In the genomic region with DNA sequence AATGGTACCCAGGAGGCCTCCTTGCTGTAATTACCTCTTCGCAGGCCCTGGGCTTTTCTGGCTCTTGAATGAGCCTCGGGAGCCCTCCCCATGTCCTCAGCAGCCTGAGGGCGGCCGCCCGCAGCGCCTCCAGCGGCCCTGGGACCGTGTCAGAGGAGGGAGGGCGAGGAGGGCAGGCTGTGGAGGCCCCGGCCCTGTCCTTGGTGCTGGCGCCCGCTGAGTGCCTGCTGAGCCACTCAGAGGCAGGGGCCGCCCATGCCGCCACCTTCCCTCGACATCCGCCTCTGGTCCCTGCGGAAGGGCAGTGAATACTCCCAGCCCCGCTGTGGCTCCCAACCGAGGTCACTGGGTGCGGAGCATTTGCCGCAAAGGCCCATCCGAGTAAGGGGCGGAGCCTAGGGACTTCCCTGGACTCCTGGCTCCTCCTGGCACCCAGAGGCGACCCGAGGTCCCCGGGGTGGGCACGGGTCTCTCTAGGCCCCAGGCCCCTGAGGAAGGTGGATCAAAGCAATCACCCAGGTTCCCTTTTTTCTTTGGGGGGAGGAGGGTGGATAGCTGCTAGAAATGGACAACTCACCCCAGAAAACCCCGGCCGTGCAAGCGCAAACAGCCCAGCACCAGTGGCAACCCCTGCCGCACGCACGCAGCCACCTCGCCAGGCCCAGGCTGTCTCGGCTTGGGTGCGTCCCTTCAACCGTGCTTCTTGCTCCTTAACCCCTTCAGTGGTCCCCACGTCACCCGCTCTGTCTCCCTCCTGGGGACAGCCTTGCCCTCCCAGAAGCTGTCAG, we compare ENCODE assay signal across 1 cellular context.
TF ChIP-seq lines count a peak whose summit lies in the region.

No MANE protein-coding gene starts in this region.

TF ChIP-seq in WTC11, 78 proteins besides CTCF, POLR2A, EP300 and RAD21 (continued from another document and continues in another):
- TF ChIP-seq, protein P1, sequence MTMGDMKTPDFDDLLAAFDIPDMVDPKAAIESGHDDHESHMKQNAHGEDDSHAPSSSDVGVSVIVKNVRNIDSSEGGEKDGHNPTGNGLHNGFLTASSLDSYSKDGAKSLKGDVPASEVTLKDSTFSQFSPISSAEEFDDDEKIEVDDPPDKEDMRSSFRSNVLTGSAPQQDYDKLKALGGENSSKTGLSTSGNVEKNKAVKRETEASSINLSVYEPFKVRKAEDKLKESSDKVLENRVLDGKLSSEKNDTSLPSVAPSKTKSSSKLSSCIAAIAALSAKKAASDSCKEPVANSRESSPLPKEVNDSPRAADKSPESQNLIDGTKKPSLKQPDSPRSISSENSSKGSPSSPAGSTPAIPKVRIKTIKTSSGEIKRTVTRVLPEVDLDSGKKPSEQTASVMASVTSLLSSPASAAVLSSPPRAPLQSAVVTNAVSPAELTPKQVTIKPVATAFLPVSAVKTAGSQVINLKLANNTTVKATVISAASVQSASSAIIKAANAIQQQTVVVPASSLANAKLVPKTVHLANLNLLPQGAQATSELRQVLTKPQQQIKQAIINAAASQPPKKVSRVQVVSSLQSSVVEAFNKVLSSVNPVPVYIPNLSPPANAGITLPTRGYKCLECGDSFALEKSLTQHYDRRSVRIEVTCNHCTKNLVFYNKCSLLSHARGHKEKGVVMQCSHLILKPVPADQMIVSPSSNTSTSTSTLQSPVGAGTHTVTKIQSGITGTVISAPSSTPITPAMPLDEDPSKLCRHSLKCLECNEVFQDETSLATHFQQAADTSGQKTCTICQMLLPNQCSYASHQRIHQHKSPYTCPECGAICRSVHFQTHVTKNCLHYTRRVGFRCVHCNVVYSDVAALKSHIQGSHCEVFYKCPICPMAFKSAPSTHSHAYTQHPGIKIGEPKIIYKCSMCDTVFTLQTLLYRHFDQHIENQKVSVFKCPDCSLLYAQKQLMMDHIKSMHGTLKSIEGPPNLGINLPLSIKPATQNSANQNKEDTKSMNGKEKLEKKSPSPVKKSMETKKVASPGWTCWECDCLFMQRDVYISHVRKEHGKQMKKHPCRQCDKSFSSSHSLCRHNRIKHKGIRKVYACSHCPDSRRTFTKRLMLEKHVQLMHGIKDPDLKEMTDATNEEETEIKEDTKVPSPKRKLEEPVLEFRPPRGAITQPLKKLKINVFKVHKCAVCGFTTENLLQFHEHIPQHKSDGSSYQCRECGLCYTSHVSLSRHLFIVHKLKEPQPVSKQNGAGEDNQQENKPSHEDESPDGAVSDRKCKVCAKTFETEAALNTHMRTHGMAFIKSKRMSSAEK (CRISPR knock-in tag; IDR thresholded peaks at IDR 0.05; ENCODE audit: borderline replicate concordance), result no peak
- TF ChIP-seq, protein P2, sequence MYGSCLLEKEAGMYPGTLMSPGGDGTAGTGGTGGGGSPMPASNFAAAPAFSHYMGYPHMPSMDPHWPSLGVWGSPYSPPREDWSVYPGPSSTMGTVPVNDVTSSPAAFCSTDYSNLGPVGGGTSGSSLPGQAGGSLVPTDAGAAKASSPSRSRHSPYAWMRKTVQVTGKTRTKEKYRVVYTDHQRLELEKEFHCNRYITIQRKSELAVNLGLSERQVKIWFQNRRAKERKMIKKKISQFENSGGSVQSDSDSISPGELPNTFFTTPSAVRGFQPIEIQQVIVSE (CRISPR knock-in tag; IDR thresholded peaks at IDR 0.05; ENCODE audit: borderline replicate concordance), result no peak
- TF ChIP-seq, protein P3, sequence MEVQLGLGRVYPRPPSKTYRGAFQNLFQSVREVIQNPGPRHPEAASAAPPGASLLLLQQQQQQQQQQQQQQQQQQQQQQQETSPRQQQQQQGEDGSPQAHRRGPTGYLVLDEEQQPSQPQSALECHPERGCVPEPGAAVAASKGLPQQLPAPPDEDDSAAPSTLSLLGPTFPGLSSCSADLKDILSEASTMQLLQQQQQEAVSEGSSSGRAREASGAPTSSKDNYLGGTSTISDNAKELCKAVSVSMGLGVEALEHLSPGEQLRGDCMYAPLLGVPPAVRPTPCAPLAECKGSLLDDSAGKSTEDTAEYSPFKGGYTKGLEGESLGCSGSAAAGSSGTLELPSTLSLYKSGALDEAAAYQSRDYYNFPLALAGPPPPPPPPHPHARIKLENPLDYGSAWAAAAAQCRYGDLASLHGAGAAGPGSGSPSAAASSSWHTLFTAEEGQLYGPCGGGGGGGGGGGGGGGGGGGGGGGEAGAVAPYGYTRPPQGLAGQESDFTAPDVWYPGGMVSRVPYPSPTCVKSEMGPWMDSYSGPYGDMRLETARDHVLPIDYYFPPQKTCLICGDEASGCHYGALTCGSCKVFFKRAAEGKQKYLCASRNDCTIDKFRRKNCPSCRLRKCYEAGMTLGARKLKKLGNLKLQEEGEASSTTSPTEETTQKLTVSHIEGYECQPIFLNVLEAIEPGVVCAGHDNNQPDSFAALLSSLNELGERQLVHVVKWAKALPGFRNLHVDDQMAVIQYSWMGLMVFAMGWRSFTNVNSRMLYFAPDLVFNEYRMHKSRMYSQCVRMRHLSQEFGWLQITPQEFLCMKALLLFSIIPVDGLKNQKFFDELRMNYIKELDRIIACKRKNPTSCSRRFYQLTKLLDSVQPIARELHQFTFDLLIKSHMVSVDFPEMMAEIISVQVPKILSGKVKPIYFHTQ (CRISPR knock-in tag; IDR thresholded peaks at IDR 0.05), result no peak
- TF ChIP-seq, protein P4, sequence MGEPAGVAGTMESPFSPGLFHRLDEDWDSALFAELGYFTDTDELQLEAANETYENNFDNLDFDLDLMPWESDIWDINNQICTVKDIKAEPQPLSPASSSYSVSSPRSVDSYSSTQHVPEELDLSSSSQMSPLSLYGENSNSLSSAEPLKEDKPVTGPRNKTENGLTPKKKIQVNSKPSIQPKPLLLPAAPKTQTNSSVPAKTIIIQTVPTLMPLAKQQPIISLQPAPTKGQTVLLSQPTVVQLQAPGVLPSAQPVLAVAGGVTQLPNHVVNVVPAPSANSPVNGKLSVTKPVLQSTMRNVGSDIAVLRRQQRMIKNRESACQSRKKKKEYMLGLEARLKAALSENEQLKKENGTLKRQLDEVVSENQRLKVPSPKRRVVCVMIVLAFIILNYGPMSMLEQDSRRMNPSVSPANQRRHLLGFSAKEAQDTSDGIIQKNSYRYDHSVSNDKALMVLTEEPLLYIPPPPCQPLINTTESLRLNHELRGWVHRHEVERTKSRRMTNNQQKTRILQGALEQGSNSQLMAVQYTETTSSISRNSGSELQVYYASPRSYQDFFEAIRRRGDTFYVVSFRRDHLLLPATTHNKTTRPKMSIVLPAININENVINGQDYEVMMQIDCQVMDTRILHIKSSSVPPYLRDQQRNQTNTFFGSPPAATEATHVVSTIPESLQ (CRISPR knock-in tag; IDR thresholded peaks at IDR 0.05), result no peak
- TF ChIP-seq, protein P5, sequence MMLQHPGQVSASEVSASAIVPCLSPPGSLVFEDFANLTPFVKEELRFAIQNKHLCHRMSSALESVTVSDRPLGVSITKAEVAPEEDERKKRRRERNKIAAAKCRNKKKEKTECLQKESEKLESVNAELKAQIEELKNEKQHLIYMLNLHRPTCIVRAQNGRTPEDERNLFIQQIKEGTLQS (CRISPR knock-in tag; conservative IDR thresholded peaks at IDR 0.05), result no peak
- no peak for TF ChIP-seq ETV6 (CRISPR knock-in tag; IDR thresholded peaks at IDR 0.05)
- TF ChIP-seq FOXK1 (CRISPR knock-in tag; IDR thresholded peaks at IDR 0.05), result peak; percentile 61; the same call in 1 of the 2 replicates
- peak; percentile 75 for TF ChIP-seq ESRRA (CRISPR knock-in tag; IDR thresholded peaks at IDR 0.05; ENCODE audit: borderline replicate concordance)
- TF ChIP-seq SOX15 (CRISPR knock-in tag; IDR thresholded peaks at IDR 0.05), result no peak
- TF ChIP-seq, protein P6, sequence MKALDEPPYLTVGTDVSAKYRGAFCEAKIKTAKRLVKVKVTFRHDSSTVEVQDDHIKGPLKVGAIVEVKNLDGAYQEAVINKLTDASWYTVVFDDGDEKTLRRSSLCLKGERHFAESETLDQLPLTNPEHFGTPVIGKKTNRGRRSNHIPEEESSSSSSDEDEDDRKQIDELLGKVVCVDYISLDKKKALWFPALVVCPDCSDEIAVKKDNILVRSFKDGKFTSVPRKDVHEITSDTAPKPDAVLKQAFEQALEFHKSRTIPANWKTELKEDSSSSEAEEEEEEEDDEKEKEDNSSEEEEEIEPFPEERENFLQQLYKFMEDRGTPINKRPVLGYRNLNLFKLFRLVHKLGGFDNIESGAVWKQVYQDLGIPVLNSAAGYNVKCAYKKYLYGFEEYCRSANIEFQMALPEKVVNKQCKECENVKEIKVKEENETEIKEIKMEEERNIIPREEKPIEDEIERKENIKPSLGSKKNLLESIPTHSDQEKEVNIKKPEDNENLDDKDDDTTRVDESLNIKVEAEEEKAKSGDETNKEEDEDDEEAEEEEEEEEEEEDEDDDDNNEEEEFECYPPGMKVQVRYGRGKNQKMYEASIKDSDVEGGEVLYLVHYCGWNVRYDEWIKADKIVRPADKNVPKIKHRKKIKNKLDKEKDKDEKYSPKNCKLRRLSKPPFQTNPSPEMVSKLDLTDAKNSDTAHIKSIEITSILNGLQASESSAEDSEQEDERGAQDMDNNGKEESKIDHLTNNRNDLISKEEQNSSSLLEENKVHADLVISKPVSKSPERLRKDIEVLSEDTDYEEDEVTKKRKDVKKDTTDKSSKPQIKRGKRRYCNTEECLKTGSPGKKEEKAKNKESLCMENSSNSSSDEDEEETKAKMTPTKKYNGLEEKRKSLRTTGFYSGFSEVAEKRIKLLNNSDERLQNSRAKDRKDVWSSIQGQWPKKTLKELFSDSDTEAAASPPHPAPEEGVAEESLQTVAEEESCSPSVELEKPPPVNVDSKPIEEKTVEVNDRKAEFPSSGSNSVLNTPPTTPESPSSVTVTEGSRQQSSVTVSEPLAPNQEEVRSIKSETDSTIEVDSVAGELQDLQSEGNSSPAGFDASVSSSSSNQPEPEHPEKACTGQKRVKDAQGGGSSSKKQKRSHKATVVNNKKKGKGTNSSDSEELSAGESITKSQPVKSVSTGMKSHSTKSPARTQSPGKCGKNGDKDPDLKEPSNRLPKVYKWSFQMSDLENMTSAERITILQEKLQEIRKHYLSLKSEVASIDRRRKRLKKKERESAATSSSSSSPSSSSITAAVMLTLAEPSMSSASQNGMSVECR (CRISPR knock-in tag; IDR thresholded peaks at IDR 0.05; ENCODE audit: borderline replicate concordance), result peak; percentile 78; the same call in 1 of the 2 replicates
- no peak for TF ChIP-seq FOXJ3 (CRISPR knock-in tag; IDR thresholded peaks at IDR 0.05; ENCODE audit: borderline replicate concordance)
- no peak for TF ChIP-seq GABPB1 (CRISPR knock-in tag; IDR thresholded peaks at IDR 0.05)
- TF ChIP-seq TEAD4 (CRISPR knock-in tag; IDR thresholded peaks at IDR 0.05), result 0 out of 2 replicates have a peak, but pooled peaks have one; percentile 58
- no peak for TF ChIP-seq ZNF671 (CRISPR knock-in tag; IDR thresholded peaks at IDR 0.05)
- TF ChIP-seq, protein P7, sequence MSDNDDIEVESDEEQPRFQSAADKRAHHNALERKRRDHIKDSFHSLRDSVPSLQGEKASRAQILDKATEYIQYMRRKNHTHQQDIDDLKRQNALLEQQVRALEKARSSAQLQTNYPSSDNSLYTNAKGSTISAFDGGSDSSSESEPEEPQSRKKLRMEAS (CRISPR knock-in tag; IDR thresholded peaks at IDR 0.05), result peak; percentile 75
- no peak for TF ChIP-seq MXD4 (CRISPR knock-in tag; IDR thresholded peaks at IDR 0.05; ENCODE audit: borderline replicate concordance)
- no peak for TF ChIP-seq ELF4 (CRISPR knock-in tag; IDR thresholded peaks at IDR 0.05; ENCODE audit: low read depth)
- no peak for TF ChIP-seq ZNF396 (CRISPR knock-in tag; IDR thresholded peaks at IDR 0.05; ENCODE audit: borderline replicate concordance)
- TF ChIP-seq NFATC4 (CRISPR knock-in tag; IDR thresholded peaks at IDR 0.05), result no peak
- TF ChIP-seq, protein P8, sequence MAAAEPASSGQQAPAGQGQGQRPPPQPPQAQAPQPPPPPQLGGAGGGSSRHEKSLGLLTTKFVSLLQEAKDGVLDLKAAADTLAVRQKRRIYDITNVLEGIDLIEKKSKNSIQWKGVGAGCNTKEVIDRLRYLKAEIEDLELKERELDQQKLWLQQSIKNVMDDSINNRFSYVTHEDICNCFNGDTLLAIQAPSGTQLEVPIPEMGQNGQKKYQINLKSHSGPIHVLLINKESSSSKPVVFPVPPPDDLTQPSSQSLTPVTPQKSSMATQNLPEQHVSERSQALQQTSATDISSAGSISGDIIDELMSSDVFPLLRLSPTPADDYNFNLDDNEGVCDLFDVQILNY (CRISPR knock-in tag; IDR thresholded peaks at IDR 0.05), result no peak
- TF ChIP-seq JUN (CRISPR knock-in tag; IDR thresholded peaks at IDR 0.05), result peak; percentile 75; the same call in 1 of the 2 replicates
- TF ChIP-seq, protein P9, sequence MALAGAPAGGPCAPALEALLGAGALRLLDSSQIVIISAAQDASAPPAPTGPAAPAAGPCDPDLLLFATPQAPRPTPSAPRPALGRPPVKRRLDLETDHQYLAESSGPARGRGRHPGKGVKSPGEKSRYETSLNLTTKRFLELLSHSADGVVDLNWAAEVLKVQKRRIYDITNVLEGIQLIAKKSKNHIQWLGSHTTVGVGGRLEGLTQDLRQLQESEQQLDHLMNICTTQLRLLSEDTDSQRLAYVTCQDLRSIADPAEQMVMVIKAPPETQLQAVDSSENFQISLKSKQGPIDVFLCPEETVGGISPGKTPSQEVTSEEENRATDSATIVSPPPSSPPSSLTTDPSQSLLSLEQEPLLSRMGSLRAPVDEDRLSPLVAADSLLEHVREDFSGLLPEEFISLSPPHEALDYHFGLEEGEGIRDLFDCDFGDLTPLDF (CRISPR knock-in tag; IDR thresholded peaks at IDR 0.05), result no peak
- TF ChIP-seq MYBL2 (CRISPR knock-in tag; IDR thresholded peaks at IDR 0.05), result no peak; the same call in 1 of the 2 replicates
- no peak for TF ChIP-seq EMX1 (CRISPR knock-in tag; IDR thresholded peaks at IDR 0.05)
- peak; percentile 59; the same call in 1 of the 2 replicates for TF ChIP-seq FOXP1 (CRISPR knock-in tag; IDR thresholded peaks at IDR 0.05; ENCODE audit: borderline replicate concordance)
- no peak for TF ChIP-seq ZNF121 (CRISPR knock-in tag; IDR thresholded peaks at IDR 0.05)
- TF ChIP-seq NFE2L1 (CRISPR knock-in tag; IDR thresholded peaks at IDR 0.05), result 0 out of 2 replicates have a peak, but pooled peaks have one; percentile 25
- TF ChIP-seq CREM (CRISPR knock-in tag; IDR thresholded peaks at IDR 0.05), result no peak
- TF ChIP-seq TP53 (CRISPR knock-in tag; IDR thresholded peaks at IDR 0.05), result peak; percentile 78
- TF ChIP-seq, protein P10, sequence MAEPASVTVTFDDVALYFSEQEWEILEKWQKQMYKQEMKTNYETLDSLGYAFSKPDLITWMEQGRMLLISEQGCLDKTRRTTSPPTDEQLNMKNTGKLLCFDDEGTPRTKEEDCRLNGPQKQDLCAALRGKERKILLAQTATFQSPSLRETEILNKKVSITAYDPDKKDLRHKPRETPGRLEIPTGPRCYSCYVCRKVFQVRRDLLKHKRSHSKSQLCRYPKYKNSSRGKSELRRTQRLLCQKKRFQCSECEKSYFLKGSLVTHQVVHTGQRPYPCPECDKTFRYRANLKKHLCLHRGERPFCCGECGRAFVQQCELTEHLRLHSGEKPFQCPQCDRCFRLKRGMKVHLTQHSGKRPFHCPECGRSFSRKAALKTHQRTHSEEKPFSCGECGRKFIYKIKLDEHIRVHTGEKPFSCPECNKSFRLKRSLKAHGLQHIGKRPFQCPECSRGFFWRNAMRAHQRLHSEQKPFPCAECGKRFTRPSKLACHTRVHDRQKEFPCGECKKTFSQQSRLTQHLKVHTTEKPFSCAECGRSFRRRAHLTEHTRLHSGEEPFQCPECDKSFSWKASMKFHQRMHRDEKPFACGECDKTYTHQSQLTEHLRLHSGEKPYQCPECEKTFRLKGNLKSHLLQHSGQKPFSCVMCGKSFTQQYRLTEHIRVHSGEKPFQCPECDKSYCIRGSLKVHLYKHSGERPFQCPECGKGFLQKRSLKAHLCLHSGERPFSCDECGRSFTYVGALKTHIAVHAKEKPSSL (CRISPR knock-in tag; conservative IDR thresholded peaks at IDR 0.05), result no peak
- TF ChIP-seq, protein P11, sequence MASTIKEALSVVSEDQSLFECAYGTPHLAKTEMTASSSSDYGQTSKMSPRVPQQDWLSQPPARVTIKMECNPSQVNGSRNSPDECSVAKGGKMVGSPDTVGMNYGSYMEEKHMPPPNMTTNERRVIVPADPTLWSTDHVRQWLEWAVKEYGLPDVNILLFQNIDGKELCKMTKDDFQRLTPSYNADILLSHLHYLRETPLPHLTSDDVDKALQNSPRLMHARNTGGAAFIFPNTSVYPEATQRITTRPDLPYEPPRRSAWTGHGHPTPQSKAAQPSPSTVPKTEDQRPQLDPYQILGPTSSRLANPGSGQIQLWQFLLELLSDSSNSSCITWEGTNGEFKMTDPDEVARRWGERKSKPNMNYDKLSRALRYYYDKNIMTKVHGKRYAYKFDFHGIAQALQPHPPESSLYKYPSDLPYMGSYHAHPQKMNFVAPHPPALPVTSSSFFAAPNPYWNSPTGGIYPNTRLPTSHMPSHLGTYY (CRISPR knock-in tag; IDR thresholded peaks at IDR 0.05), result no peak
